Comparison of ENCODE assay signal across 27 cellular contexts in the genomic region with DNA sequence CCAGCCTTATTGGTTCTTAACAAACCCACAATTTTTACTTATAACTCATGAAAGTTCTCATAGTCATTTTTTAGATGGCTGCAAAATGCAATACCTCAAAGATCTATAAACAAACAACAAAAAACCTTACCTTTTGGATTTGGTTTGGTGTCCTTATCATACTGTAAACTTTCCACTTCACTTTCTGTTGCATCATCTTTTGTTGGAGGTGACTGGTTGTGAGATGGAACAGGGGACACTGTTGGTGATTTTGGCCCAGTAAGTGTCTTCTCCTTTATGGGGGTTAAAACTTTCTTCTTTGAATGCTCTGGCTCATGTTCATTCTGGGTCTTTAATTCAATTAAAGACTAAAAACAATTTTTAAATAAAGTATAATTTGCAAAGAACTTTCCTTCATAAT.
"Had no signal": no experiment of that assay in that cellular context is flagged by ENCODE, and none has a peak within 500 bp of the region (broad histone marks: within the 10 kb centered on the region; RNA-seq: fewer than 3 reads in every experiment).

No MANE protein-coding gene starts in this region.

- DNase-seq: stimulated activated CD4-positive, alpha-beta T cell treated with anti-CD3 and anti-CD28 coated beads, Interleukin-2, amount 100 ng/mL, for 48 hours; stimulated activated CD4-positive, alpha-beta T cell treated with anti-CD3 and anti-CD28 coated beads, Interleukin-4, amount 100 ng/mL, for 1 hour; stimulated activated CD4-positive, alpha-beta T cell treated with anti-CD3 and anti-CD28 coated beads, Interleukin-4, amount 100 ng/mL, for 24 hours; stimulated activated CD4-positive, alpha-beta T cell treated with anti-CD3 and anti-CD28 coated beads, Interleukin-4, amount 100 ng/mL, for 4 hours; stimulated activated CD8-positive, alpha-beta memory T cell treated with anti-CD3 and anti-CD28 coated beads, Interleukin-4, amount 100 ng/mL, for 48 hours; stimulated activated naive B cell treated with anti-CD40 and anti-IgM and Interleukin-4, amounts not matched to agents 10 μg/mL and 1 μg/mL and 100 μg/mL, for 72 hours; stimulated activated naive CD4-positive, alpha-beta T cell; stimulated activated naive CD4-positive, alpha-beta T cell treated with Interleukin-2 at 50 U/mL for 16 hours; stimulated activated naive CD8-positive, alpha-beta T cell treated with anti-CD3 and anti-CD28 coated beads, Interleukin-15, amount 100 ng/mL, for 72 hours; stimulated activated naive CD8-positive, alpha-beta T cell treated with anti-CD3 and anti-CD28 coated beads, Interleukin-15, Interleukin-2, amounts not matched to agents 100 U/mL and 50 U/mL, for 24 hours; stomach; substantia nigra; testis; thyroid gland; tibial artery; transverse colon; trophoblast cell; upper lobe of left lung; upper lobe of right lung; uterus had no signal

- H3K27me3 ChIP-seq: stomach, suprapubic skin, testis, thyroid gland, tibial artery, tibial nerve, transverse colon, upper lobe of left lung, upper lobe of right lung, uterus, vagina had no signal

- H3K36me3 ChIP-seq: uterus had no signal

- H3K9me3 ChIP-seq: stomach, suprapubic skin, testis, thoracic aorta, thyroid gland, tibial artery, tibial nerve, transverse colon, upper lobe of left lung, upper lobe of right lung, uterus, vagina had no signal

- H3K4me1 ChIP-seq: stomach, suprapubic skin, testis, thyroid gland, tibial artery, tibial nerve, transverse colon, upper lobe of left lung, upper lobe of right lung, uterus, vagina had no signal

- ATAC-seq: stimulated activated effector memory CD8-positive, alpha-beta T cell treated with anti-CD3 and anti-CD28 coated beads, Interleukin-12 subunit alpha, Interleukin-12 subunit beta, amount 100 ng/mL, for 72 hours; stimulated activated memory B cell treated with anti-CD40 and anti-IgM and Interleukin-4, amounts not matched to agents 10 μg/mL and 1 μg/mL and 100 μg/mL, for 72 hours; stimulated activated naive B cell treated with anti-CD40 and anti-IgM and Interleukin-4, amounts not matched to agents 10 μg/mL and 1 μg/mL and 100 μg/mL, for 72 hours; stimulated activated naive CD8-positive, alpha-beta T cell treated with anti-CD3 and anti-CD28 coated beads, Interleukin-15, amount 100 ng/mL, for 72 hours; stimulated activated naive CD8-positive, alpha-beta T cell treated with anti-CD3 and anti-CD28 coated beads, Interleukin-15, Interleukin-2, amounts not matched to agents 100 U/mL and 50 U/mL, for 24 hours; upper lobe of right lung had no signal

- H3K27ac ChIP-seq: stomach, suprapubic skin, testis, thoracic aorta, thyroid gland, tibial artery, tibial nerve, transverse colon, upper lobe of left lung, upper lobe of right lung, uterus, vagina had no signal

- H3K4me3 ChIP-seq: stomach, suprapubic skin, testis, thoracic aorta, thyroid gland, tibial artery, tibial nerve, transverse colon, upper lobe of left lung, upper lobe of right lung, uterus, vagina had no signal

- FAIRE-seq: urothelium cell line had no signal
